ENCODE assay signal across 8 cellular contexts in genomic region chr1:203304919-203305808, GRCh38. TPM values are rescaled to one million over a fixed set of nuclear protein-coding genes. Genes with fewer than 3 reads are reported as not detected.
DNase-seq lines count a peak whose midpoint lies in the region; ATAC-seq and TF ChIP-seq lines count a peak whose summit lies in the region.

BTG2 (plus strand) TSS chr1:203305519; CDS start chr1:203305607, 88 bp downstream.

- intact Hi-C loops in activated T-helper 2 cell treated with anti-CD3 and anti-CD28 coated beads, Interferon-gamma antibody, Interleukin-2, Interleukin-4, amounts not matched to agents 10 μg/mL and 5 μg/mL and 100 μg/mL, durations not matched to agents 14 hours and 24 hours and 36 hours (cut with micrococcal nuclease), result no loop called here

- no peaks in the 10 kb centered on the region for H3K27me3 Mint-ChIP-seq in activated T-helper 2 cell treated with anti-CD3 and anti-CD28 coated beads, Interferon-gamma antibody, Interleukin-2, Interleukin-4, amounts not matched to agents 10 μg/mL and 5 μg/mL and 100 μg/mL, durations not matched to agents 14 hours and 24 hours and 36 hours (ENCODE audit: low read depth)
- no peaks in the 10 kb centered on the region for H3K27me3 Mint-ChIP-seq in naive thymus-derived CD8-positive, alpha-beta T cell

- peaks cover 62% of the 10 kb centered on the region for H3K4me1 Mint-ChIP-seq in activated T-helper 2 cell treated with anti-CD3 and anti-CD28 coated beads, Interferon-gamma antibody, Interleukin-2, Interleukin-4, amounts not matched to agents 10 μg/mL and 5 μg/mL and 100 μg/mL, durations not matched to agents 14 hours and 24 hours and 36 hours (ENCODE audit: low read depth)
- peaks cover 49 to 68% (median 60%) of the 10 kb centered on the region in 4 donors for H3K4me1 Mint-ChIP-seq in naive thymus-derived CD8-positive, alpha-beta T cell

- H3K36me3 Mint-ChIP-seq in activated T-helper 2 cell treated with anti-CD3 and anti-CD28 coated beads, Interferon-gamma antibody, Interleukin-2, Interleukin-4, amounts not matched to agents 10 μg/mL and 5 μg/mL and 100 μg/mL, durations not matched to agents 14 hours and 24 hours and 36 hours (ENCODE audit: low read depth), result peaks cover 46% of the 10 kb centered on the region
- peaks cover 18 to 41% (median 30%) of the 10 kb centered on the region in 3 donors for H3K36me3 Mint-ChIP-seq in naive thymus-derived CD8-positive, alpha-beta T cell

- H3K4me3 ChIP-seq in fibroblast of mammary gland (ENCODE audit: control insufficient read depth, low read depth, low read length), result peak within 1 kb of the TSS; percentile 78

- peak within 1 kb of the TSS; percentile 92 for H3K27ac ChIP-seq in RWPE1

- POLR2A ChIA-PET in RWPE1 (lab: Yijun Ruan, JAX; ENCODE audit: low non-redundant PET), result interaction anchor here (0.5 to 0.8 kb wide), 2 partner anchors 10 to 31 kb away, joined by 3 to 5 read pairs; no protein-coding TSS in a partner anchor
- POLR2A ChIA-PET in naive thymus-derived CD8-positive, alpha-beta T cell (lab: Charles Lee), result interaction anchor here (2.8 to 13.8 kb wide), 6 partner anchors 10 to 37 kb away, joined by 9 to 1045 read pairs (median 68); no protein-coding TSS in a partner anchor

- DNase-seq in EH (ENCODE audit: low read depth), result peak; percentile 91
- DNase-seq in H4 (ENCODE audit: low spot score), result peak; percentile 72
- peak; percentile 93 for DNase-seq in LoVo (ENCODE audit: low spot score)
- peak; percentile 99 for DNase-seq in RWPE1 (ENCODE audit: low spot score)
- DNase-seq in activated T-helper 2 cell treated with anti-CD3 and anti-CD28 coated beads, Interferon-gamma antibody, Interleukin-2, Interleukin-4, amounts not matched to agents 10 μg/mL and 5 μg/mL and 100 μg/mL, durations not matched to agents 14 hours and 24 hours and 36 hours (ENCODE audit: low spot score), result peak; percentile 85
- peak; percentile 77 for DNase-seq in fibroblast of mammary gland (ENCODE audit: low read depth)
- DNase-seq in naive thymus-derived CD8-positive, alpha-beta T cell, result peak; percentile 89 to 96 (median 91)
- DNase-seq in stimulated activated naive CD4-positive, alpha-beta T cell (lab: John Stamatoyannopoulos, UW), result peak; percentile 85 to 94 (median 90)

- no peaks in the 10 kb centered on the region for H3K9me3 Mint-ChIP-seq in activated T-helper 2 cell treated with anti-CD3 and anti-CD28 coated beads, Interferon-gamma antibody, Interleukin-2, Interleukin-4, amounts not matched to agents 10 μg/mL and 5 μg/mL and 100 μg/mL, durations not matched to agents 14 hours and 24 hours and 36 hours
- H3K9me3 Mint-ChIP-seq in naive thymus-derived CD8-positive, alpha-beta T cell, result peaks cover 0 to 2% (median 0%) of the 10 kb centered on the region in 9 donors

- peak; percentile 75 to 82 for ATAC-seq in naive thymus-derived CD8-positive, alpha-beta T cell

- peak within 1 kb of the TSS; percentile 99 for H3K4me3 Mint-ChIP-seq in activated T-helper 2 cell treated with anti-CD3 and anti-CD28 coated beads, Interferon-gamma antibody, Interleukin-2, Interleukin-4, amounts not matched to agents 10 μg/mL and 5 μg/mL and 100 μg/mL, durations not matched to agents 14 hours and 24 hours and 36 hours (ENCODE audit: low read depth)
- H3K4me3 Mint-ChIP-seq in naive thymus-derived CD8-positive, alpha-beta T cell, result peak within 1 kb of the TSS; percentile 94 to 99 (median 98)

- CTCF ChIA-PET in RWPE1 (lab: Yijun Ruan, JAX), result interaction anchor here (0.5 to 5.8 kb wide), 7 partner anchors 14 to 84 kb away, joined by 3 to 44 read pairs (median 4); no protein-coding TSS in a partner anchor

- TF ChIP-seq CTCF in RWPE1 (conservative IDR thresholded peaks at IDR 0.05; ENCODE audit: low read depth) (no peak), fibroblast of mammary gland (conservative IDR thresholded peaks at IDR 0.05; ENCODE audit: control insufficient read depth, insufficient read depth, low read depth, low read length) (no peak)

- peak within 1 kb of the TSS; percentile 94 for H3K27ac Mint-ChIP-seq in activated T-helper 2 cell treated with anti-CD3 and anti-CD28 coated beads, Interferon-gamma antibody, Interleukin-2, Interleukin-4, amounts not matched to agents 10 μg/mL and 5 μg/mL and 100 μg/mL, durations not matched to agents 14 hours and 24 hours and 36 hours
- peak within 1 kb of the TSS; percentile 98 to 100 (median 99) for H3K27ac Mint-ChIP-seq in naive thymus-derived CD8-positive, alpha-beta T cell

RNA-seq across cellular contexts. Expression of gene BTG2, which starts in this region (rescaled TPM):
- total RNA-seq in H4 (2014; rRNA removed; shearing (Covaris generic)), result 11.2 and 11.7 TPM in 2 replicates
- total RNA-seq in activated T-helper 2 cell treated with anti-CD3 and anti-CD28 coated beads, Interferon-gamma antibody, Interleukin-2, Interleukin-4, amounts not matched to agents 10 μg/mL and 5 μg/mL and 100 μg/mL, durations not matched to agents 14 hours and 24 hours and 36 hours, result 98.1 and 98.8 TPM in 2 replicates
- total RNA-seq in naive thymus-derived CD8-positive, alpha-beta T cell, result 100 to 1,000 TPM; 186 to 191 TPM
- 100 to 1,000 TPM in 2 of 3 donors, 10 to 100 TPM in 1; 91.8 to 179 (median 122) TPM for polyA plus RNA-seq in naive thymus-derived CD8-positive, alpha-beta T cell

Comparison
In these comparisons a context has a peak if more than half of its experiments do, and no peak if none do; other contexts are left out.
1. Peak in every context shown above with its lines: DNase-seq, ATAC-seq, H3K4me3 ChIP-seq and H3K27ac ChIP-seq.